9 cellular contexts compared by ENCODE assay signal in the genomic region with DNA sequence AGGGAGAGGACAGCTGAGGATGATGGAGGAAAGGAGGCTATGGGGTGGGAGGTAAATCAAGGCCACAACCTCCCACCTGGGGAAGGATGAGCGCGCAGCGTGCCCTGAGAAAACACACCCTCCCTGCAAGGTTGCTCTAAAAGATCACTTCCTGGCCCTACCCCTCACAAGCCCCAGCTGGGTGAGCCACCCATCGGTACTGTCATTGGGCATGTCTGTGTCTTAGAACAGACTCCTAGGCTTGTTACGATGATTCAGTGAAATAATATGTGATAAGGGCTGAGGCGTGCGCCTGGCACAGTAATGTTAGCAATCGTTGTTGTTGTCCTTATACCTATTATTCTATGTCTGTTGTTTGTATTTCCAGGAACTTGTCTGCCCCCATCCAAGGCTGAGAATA.
A peak's percentile ranks its signal among the peaks of the same experiment; 100 is the strongest.
DNase-seq lines count a peak whose midpoint lies in the region; ATAC-seq lines count a peak whose summit lies in the region.
"Had no signal": no experiment of that assay in that cellular context is flagged by ENCODE, and none has a peak within 500 bp of the region (broad histone marks: within the 10 kb centered on the region; RNA-seq: fewer than 3 reads in every experiment).

No MANE protein-coding gene starts in this region.

- H3K27ac Mint-ChIP-seq in stimulated activated effector memory CD8-positive, alpha-beta T cell treated with anti-CD3 and anti-CD28 coated beads, Interleukin-12 subunit alpha, Interleukin-12 subunit beta, amount 100 ng/mL, for 72 hours: peak overlapping the region; percentile 32

- peaks cover 6% of the 10 kb centered on the region for H3K36me3 Mint-ChIP-seq in stimulated activated effector memory CD8-positive, alpha-beta T cell treated with anti-CD3 and anti-CD28 coated beads, Interleukin-12 subunit alpha, Interleukin-12 subunit beta, amount 100 ng/mL, for 72 hours

- H3K4me1 Mint-ChIP-seq in stimulated activated effector memory CD8-positive, alpha-beta T cell treated with anti-CD3 and anti-CD28 coated beads, Interleukin-12 subunit alpha, Interleukin-12 subunit beta, amount 100 ng/mL, for 72 hours: peaks cover 34% of the 10 kb centered on the region

- no peak overlapping the region for H3K4me3 Mint-ChIP-seq in stimulated activated effector memory CD8-positive, alpha-beta T cell treated with anti-CD3 and anti-CD28 coated beads, Interleukin-12 subunit alpha, Interleukin-12 subunit beta, amount 100 ng/mL, for 72 hours

- ATAC-seq in stimulated activated effector memory CD8-positive, alpha-beta T cell treated with anti-CD3 and anti-CD28 coated beads, Interleukin-12 subunit alpha, Interleukin-12 subunit beta, amount 100 ng/mL, for 72 hours: peak; percentile 54
- ATAC-seq in GM18867 (IDR thresholded peaks at IDR 0.05; ENCODE audit: unreplicated experiment): no peak

- no peaks in the 10 kb centered on the region for H3K9me3 Mint-ChIP-seq in stimulated activated effector memory CD8-positive, alpha-beta T cell treated with anti-CD3 and anti-CD28 coated beads, Interleukin-12 subunit alpha, Interleukin-12 subunit beta, amount 100 ng/mL, for 72 hours

- DNase-seq in activated gamma-delta T cell treated with Interleukin-2 at 50 U/mL for 16 hours (peak; percentile 41), activated gamma-delta T cell (lab: John Stamatoyannopoulos, UW) (no peak), iris pigment epithelial cell (ENCODE audit: low read depth) (peak; percentile 69), T-helper 9 cell (no peak), NCI-H345 treated with DMSO at 0.1 percent for 48 hours (lab: John Stamatoyannopoulos, UW; ENCODE audit: unreplicated experiment) (no peak)
- peak; percentile 36 for DNase-seq in activated T-cell treated with anti-CD3 and anti-CD28 coated beads, Interleukin-2, amount 50 U/mL, for 1 hour
- DNase-seq in stimulated activated effector memory CD8-positive, alpha-beta T cell treated with anti-CD3 and anti-CD28 coated beads, Interleukin-12 subunit alpha, Interleukin-12 subunit beta, amount 100 ng/mL, for 72 hours (ENCODE audit: low spot score in 2 of 2): no peak
- DNase-seq: NCI-H524 treated with DMSO at 0.1 percent for 48 hours had no signal

Comparison
In these comparisons a context has a peak if more than half of its experiments do, and no peak if none do; other contexts are left out.
1. DNase-seq: peak in activated gamma-delta T cell treated with Interleukin-2 at 50 U/mL for 16 hours (single experiment), activated T-cell treated with anti-CD3 and anti-CD28 coated beads, Interleukin-2, amount 50 U/mL, for 1 hour (single experiment) and iris pigment epithelial cell (single experiment); none in activated gamma-delta T cell (single experiment), stimulated activated effector memory CD8-positive, alpha-beta T cell treated with anti-CD3 and anti-CD28 coated beads, Interleukin-12 subunit alpha, Interleukin-12 subunit beta, amount 100 ng/mL, for 72 hours (0 of 2), T-helper 9 cell (single experiment) and NCI-H345 treated with DMSO at 0.1 percent for 48 hours (single experiment).